24 cellular contexts compared by ENCODE assay signal in the genomic region with DNA sequence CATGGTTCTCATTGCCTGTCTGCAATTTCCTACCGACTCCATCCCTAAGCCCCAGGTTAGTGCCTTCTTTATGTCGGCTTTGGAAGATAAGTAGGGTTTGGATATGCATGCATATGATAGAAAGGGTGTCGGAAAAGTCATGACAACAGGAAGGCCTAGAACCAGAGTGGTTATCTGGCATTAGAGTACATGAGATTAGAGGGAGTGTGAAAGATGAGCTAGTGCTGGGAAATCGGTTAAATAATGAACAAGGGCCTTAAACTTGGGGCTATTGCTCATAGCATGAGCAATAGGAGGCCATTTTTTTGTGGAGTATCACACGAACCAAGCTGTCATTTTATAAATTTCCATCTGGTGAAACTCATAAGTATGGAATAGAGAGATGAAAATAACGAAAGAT.
"Had no signal": no experiment of that assay in that cellular context is flagged by ENCODE, and none has a peak within 500 bp of the region (broad histone marks: within the 10 kb centered on the region; RNA-seq: fewer than 3 reads in every experiment).

No MANE protein-coding gene starts in this region.

- H3K79me2 ChIP-seq: parathyroid adenoma had no signal

- H3K4me2 ChIP-seq: neural progenitor cell had no signal

- H3K9ac ChIP-seq: neural progenitor cell, parathyroid adenoma had no signal

- H3K4me1 ChIP-seq: neural progenitor cell, parathyroid adenoma, psoas muscle, right lobe of liver, sigmoid colon, stomach, transverse colon, upper lobe of right lung, uterus had no signal

- H2AFZ ChIP-seq: neural progenitor cell, parathyroid adenoma had no signal

- H3K9me3 ChIP-seq: ovary, right lobe of liver, upper lobe of right lung, uterus had no signal

- DNase-seq: naive thymus-derived CD4-positive, alpha-beta T cell; natural killer cell; occipital lobe; ovary; posterior cingulate gyrus; psoas muscle; right lobe of liver; sigmoid colon; small intestine; stimulated activated CD4-positive, alpha-beta T cell treated with anti-CD3 and anti-CD28 coated beads, Interleukin-15, amount 100 ng/mL, for 24 hours; stimulated activated CD4-positive, alpha-beta T cell treated with anti-CD3 and anti-CD28 coated beads, Interleukin-2, amount 100 ng/mL, for 24 hours; stimulated activated CD4-positive, alpha-beta T cell treated with anti-CD3 and anti-CD28 coated beads, Interleukin-2, amount 100 ng/mL, for 48 hours; stimulated activated CD4-positive, alpha-beta T cell treated with anti-CD3 and anti-CD28 coated beads, Interleukin-4, amount 100 ng/mL, for 24 hours; stimulated activated naive B cell treated with anti-CD40 and anti-IgM and Interleukin-4, amounts not matched to agents 10 μg/mL and 1 μg/mL and 100 μg/mL, for 72 hours; stimulated activated naive CD4-positive, alpha-beta T cell treated with Interleukin-2 at 50 U/mL for 16 hours; stomach; tibial artery; transverse colon; upper lobe of right lung; uterus had no signal

- H3K27me3 ChIP-seq: neural progenitor cell, ovary, right lobe of liver, sigmoid colon, stomach, tibial artery, transverse colon, upper lobe of right lung, uterus had no signal

- ATAC-seq: naive thymus-derived CD4-positive, alpha-beta T cell; natural killer cell; psoas muscle; right lobe of liver; stimulated activated effector memory CD8-positive, alpha-beta T cell treated with anti-CD3 and anti-CD28 coated beads, Interleukin-12 subunit alpha, Interleukin-12 subunit beta, amount 100 ng/mL, for 72 hours; stimulated activated naive B cell treated with anti-CD40 and anti-IgM and Interleukin-4, amounts not matched to agents 10 μg/mL and 1 μg/mL and 100 μg/mL, for 72 hours had no signal

- H3K27ac ChIP-seq: neural progenitor cell, ovary, parathyroid adenoma, psoas muscle, right lobe of liver, sigmoid colon, stomach, thoracic aorta, tibial artery, transverse colon, upper lobe of right lung, uterus had no signal

- H3K36me3 ChIP-seq: neural progenitor cell, ovary, right lobe of liver, sigmoid colon, stomach, thoracic aorta, tibial artery, transverse colon, upper lobe of right lung, uterus had no signal

- H3K4me3 ChIP-seq: neural progenitor cell, ovary, psoas muscle, right lobe of liver, sigmoid colon, stomach, thoracic aorta, tibial artery, transverse colon, upper lobe of right lung, uterus had no signal
